27 cellular contexts compared by ENCODE assay signal in genomic region chr6:51574040-51574439, GRCh38.
DNase-seq lines count a peak whose midpoint lies in the region; ATAC-seq and TF ChIP-seq lines count a peak whose summit lies in the region.
"Had no signal": no experiment of that assay in that cellular context is flagged by ENCODE, and none has a peak within 500 bp of the region (broad histone marks: within the 10 kb centered on the region; RNA-seq: fewer than 3 reads in every experiment).

No MANE protein-coding gene starts in this region.

- H4K20me1 ChIP-seq in SK-N-SH (ENCODE audit: insufficient read depth): no peaks in the 10 kb centered on the region
- H4K20me1 ChIP-seq: BLaER1; BLaER1 treated with 17β-estradiol and CSF1 and Interleukin-3, amounts not matched to agents 10 nM and 100 nM had no signal

- H3K4me3 ChIP-seq in SK-N-SH (ENCODE audit: low read depth in 2 of 2, low read length in 1 of 2): no peak overlapping the region
- H3K4me3 ChIP-seq: A549; BLaER1; BLaER1 treated with 17β-estradiol and CSF1 and Interleukin-3, amounts not matched to agents 10 nM and 100 nM had no signal

- ATAC-seq in SK-N-SH treated with all-trans-retinoic acid at 6 μM for 48 hours: no peak
- ATAC-seq: A549; CD8-positive, alpha-beta T cell had no signal

- H3K36me3 ChIP-seq in SK-N-SH (replicated peaks in 1 of 2; ENCODE audit: control insufficient read depth in 1 of 2, insufficient read depth in 2 of 2, low read length in 1 of 2): no peaks in the 10 kb centered on the region
- H3K36me3 ChIP-seq: BE2C; BLaER1; BLaER1 treated with 17β-estradiol and CSF1 and Interleukin-3, amounts not matched to agents 10 nM and 100 nM had no signal

- H3F3A ChIP-seq in SK-N-SH (replicated peaks; ENCODE audit: insufficient read depth): no peaks in the 10 kb centered on the region

- no peaks in the 10 kb centered on the region for H3K9me3 ChIP-seq in SK-N-SH
- H3K9me3 ChIP-seq: A549, BE2C, BLaER1, Caco-2 had no signal

- H3K9me2 ChIP-seq in SK-N-SH: no peaks in the 10 kb centered on the region

- H3K4me1 ChIP-seq in SK-N-SH (ENCODE audit: control insufficient read depth in 1 of 2, insufficient read depth in 2 of 2, low read depth in 1 of 2, low read length in 1 of 2): peaks cover 0 to 16% of the 10 kb centered on the region in 2 experiments; a peak in 2 of 4 replicates
- H3K4me1 ChIP-seq: A549; BLaER1; BLaER1 treated with 17β-estradiol and CSF1 and Interleukin-3, amounts not matched to agents 10 nM and 100 nM; Caco-2 had no signal

- no peaks in the 10 kb centered on the region for H3K79me2 ChIP-seq in SK-N-SH (ENCODE audit: insufficient read depth)

- no peak for TF ChIP-seq CTCF in SK-N-SH (IDR thresholded peaks at IDR 0.05)

- no peak overlapping the region for H3K4me2 ChIP-seq in SK-N-SH
- H3K4me2 ChIP-seq: A549; BLaER1; BLaER1 treated with 17β-estradiol and CSF1 and Interleukin-3, amounts not matched to agents 10 nM and 100 nM had no signal

- TF ChIP-seq EP300 in SK-N-SH (IDR thresholded peaks at IDR 0.05; ENCODE audit: borderline replicate concordance in 1 of 2, low read depth in 1 of 2, low read length in 1 of 2): no peak

- H3K27me3 ChIP-seq in SK-N-SH (ENCODE audit: insufficient read depth): no peaks in the 10 kb centered on the region
- H3K27me3 ChIP-seq: BE2C; BLaER1; BLaER1 treated with 17β-estradiol and CSF1 and Interleukin-3, amounts not matched to agents 10 nM and 100 nM had no signal

- no peak for TF ChIP-seq RAD21 in SK-N-SH (IDR thresholded peaks at IDR 0.05; ENCODE audit: low read length)

- H2AFZ ChIP-seq in SK-N-SH (ENCODE audit: low read depth): no peak overlapping the region

- H3K9ac ChIP-seq in SK-N-SH: no peak overlapping the region
- H3K9ac ChIP-seq: BLaER1; BLaER1 treated with 17β-estradiol and CSF1 and Interleukin-3, amounts not matched to agents 10 nM and 100 nM had no signal

- CTCF ChIA-PET in SK-N-SH (lab: Yijun Ruan, JAX): no interaction called here

- no peak overlapping the region for H3K27ac ChIP-seq in SK-N-SH (ENCODE audit: low read depth in 2 of 2, low read length in 1 of 2)
- H3K27ac ChIP-seq: 22Rv1; A549; BLaER1; BLaER1 treated with 17β-estradiol and CSF1 and Interleukin-3, amounts not matched to agents 10 nM and 100 nM; C4-2B had no signal

- no peak for DNase-seq in SK-N-SH
- DNase-seq: 8988T; ACHN; AML-193; BE2C; C1 segment of cervical spinal cord; Caco-2; Calu3; CD4-positive, alpha-beta memory T cell; CD4-positive, alpha-beta T cell; CD4-positive, CD25-positive, alpha-beta regulatory T cell; CD8-positive, alpha-beta memory T cell; CD8-positive, alpha-beta T cell; COR-L47; DMS 273 treated with DMSO at 0.1 percent for 48 hours; DMS153; DMS53; DMS79; DMS79 treated with DMSO at 0.1 percent for 48 hours; DND-41; EL had no signal

- POLR2A ChIA-PET in SK-N-SH (lab: Yijun Ruan, JAX): no interaction called here

- WGBS in SK-N-SH (ENCODE audit: low lambda C conversion rate): 33% methylated on average over 1 of the region's 1 CpG

TF ChIP-seq in SK-N-SH treated with all-trans-retinoic acid at 6 μM for 48 hours, 23 proteins besides CTCF, POLR2A, EP300 and RAD21:
- peak; percentile 96 for TF ChIP-seq ZNF8 (CRISPR knock-in tag; IDR thresholded peaks at IDR 0.05)
- TF ChIP-seq TCF4 (CRISPR knock-in tag; IDR thresholded peaks at IDR 0.05; ENCODE audit: borderline replicate concordance): no peak

TF ChIP-seq in SK-N-SH, 30 proteins besides CTCF, POLR2A, EP300 and RAD21:
- TF ChIP-seq MEF2A (IDR thresholded peaks at IDR 0.05; ENCODE audit: borderline replicate concordance, low read depth) (no peak), NRF1 (IDR thresholded peaks at IDR 0.05; ENCODE audit: low read depth, low read length) (no peak)
